17 cellular contexts compared by ENCODE assay signal in the genomic region with DNA sequence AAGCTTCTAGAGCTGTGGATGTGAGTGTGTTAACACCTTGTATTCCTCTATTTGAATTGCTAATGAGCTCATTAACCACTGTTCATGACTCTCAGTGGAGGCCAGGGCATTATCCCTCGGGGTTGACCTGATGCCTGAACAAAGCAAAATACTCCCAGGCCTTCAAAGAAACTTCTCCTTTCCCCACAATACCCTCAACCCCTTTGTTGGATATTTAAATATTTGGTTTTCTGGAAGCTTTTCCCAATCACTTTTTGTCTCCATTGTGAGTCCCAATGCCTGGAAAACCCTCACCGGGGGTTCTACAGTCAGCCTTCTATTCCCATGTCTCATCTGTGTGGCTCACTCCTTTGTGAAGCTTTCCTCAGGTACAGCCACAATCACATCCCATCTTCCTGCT.
"Had no signal": no experiment of that assay in that cellular context is flagged by ENCODE, and none has a peak within 500 bp of the region (broad histone marks: within the 10 kb centered on the region; RNA-seq: fewer than 3 reads in every experiment).

No MANE protein-coding gene starts in this region.

- H3K4me3 ChIP-seq: esophagus muscularis mucosa, gastroesophageal sphincter, heart right ventricle, ovary, stomach had no signal

- H3K9me3 ChIP-seq: esophagus muscularis mucosa, gastroesophageal sphincter, heart right ventricle, ovary, stomach had no signal

- H3K27me3 ChIP-seq: esophagus muscularis mucosa, gastroesophageal sphincter, heart right ventricle, ovary, stomach had no signal

- H3K27ac ChIP-seq: esophagus muscularis mucosa, gastroesophageal sphincter, heart right ventricle, ovary, stomach, VCaP had no signal

- H3K36me3 ChIP-seq: esophagus muscularis mucosa, gastroesophageal sphincter, heart right ventricle, ovary, stomach had no signal

- DNase-seq: activated CD4-positive, alpha-beta T cell treated with anti-CD3 and anti-CD28 coated beads, Interleukin-2, amount 50 U/mL, for 48 hours; activated naive CD8-positive, alpha-beta T cell treated with anti-CD3 and anti-CD28 coated beads, Interleukin-2, amount 10 ng/mL, durations not matched to agents 7 days and 5 days; activated T-cell treated with anti-CD3 and anti-CD28 coated beads for 4 hours; anterior cingulate cortex; cortex of kidney; effector CD8-positive, alpha-beta T cell; heart right ventricle; immature natural killer cell; left ventricle myocardium superior; ovary; stimulated activated CD4-positive, alpha-beta T cell treated with anti-CD3 and anti-CD28 coated beads, Interleukin-4, amount 100 ng/mL, for 24 hours; stomach; SW 1271; T-helper 2 cell had no signal

- H3K4me1 ChIP-seq: esophagus muscularis mucosa, gastroesophageal sphincter, heart right ventricle, stomach had no signal
